1 cellular context compared by ENCODE assay signal in genomic region chr5:111512406-111513174, GRCh38.
A peak's percentile ranks its signal among the peaks of the same experiment; 100 is the strongest.
TF ChIP-seq lines count a peak whose summit lies in the region.

A gene with protein sequence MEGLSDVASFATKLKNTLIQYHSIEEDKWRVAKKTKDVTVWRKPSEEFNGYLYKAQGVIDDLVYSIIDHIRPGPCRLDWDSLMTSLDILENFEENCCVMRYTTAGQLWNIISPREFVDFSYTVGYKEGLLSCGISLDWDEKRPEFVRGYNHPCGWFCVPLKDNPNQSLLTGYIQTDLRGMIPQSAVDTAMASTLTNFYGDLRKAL (minus strand): TSS chr5:111512535. CDS start chr5:111507433, 5,102 bp downstream.

TF ChIP-seq in GM12878, 131 proteins besides CTCF, POLR2A, EP300 and RAD21 (continued from another document and continues in another):
- TF ChIP-seq, protein P1, sequence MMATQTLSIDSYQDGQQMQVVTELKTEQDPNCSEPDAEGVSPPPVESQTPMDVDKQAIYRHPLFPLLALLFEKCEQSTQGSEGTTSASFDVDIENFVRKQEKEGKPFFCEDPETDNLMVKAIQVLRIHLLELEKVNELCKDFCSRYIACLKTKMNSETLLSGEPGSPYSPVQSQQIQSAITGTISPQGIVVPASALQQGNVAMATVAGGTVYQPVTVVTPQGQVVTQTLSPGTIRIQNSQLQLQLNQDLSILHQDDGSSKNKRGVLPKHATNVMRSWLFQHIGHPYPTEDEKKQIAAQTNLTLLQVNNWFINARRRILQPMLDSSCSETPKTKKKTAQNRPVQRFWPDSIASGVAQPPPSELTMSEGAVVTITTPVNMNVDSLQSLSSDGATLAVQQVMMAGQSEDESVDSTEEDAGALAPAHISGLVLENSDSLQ (IDR thresholded peaks at IDR 0.05), result peak; percentile 51
- TF ChIP-seq NFXL1 (IDR thresholded peaks at IDR 0.05; ENCODE audit: borderline replicate concordance), result no peak
- TF ChIP-seq RB1 (IDR thresholded peaks at IDR 0.05; ENCODE audit: borderline replicate concordance), result peak; percentile 11; the same call in 1 of the 2 replicates
- TF ChIP-seq BRCA1 (IDR thresholded peaks at IDR 0.05; ENCODE audit: low read depth, low read length), result no peak
- 0 out of 2 replicates have a peak, but pooled peaks have one; percentile 49 for TF ChIP-seq CHD1 (IDR thresholded peaks at IDR 0.05; ENCODE audit: low read depth, low read length)
- TF ChIP-seq, protein P2, sequence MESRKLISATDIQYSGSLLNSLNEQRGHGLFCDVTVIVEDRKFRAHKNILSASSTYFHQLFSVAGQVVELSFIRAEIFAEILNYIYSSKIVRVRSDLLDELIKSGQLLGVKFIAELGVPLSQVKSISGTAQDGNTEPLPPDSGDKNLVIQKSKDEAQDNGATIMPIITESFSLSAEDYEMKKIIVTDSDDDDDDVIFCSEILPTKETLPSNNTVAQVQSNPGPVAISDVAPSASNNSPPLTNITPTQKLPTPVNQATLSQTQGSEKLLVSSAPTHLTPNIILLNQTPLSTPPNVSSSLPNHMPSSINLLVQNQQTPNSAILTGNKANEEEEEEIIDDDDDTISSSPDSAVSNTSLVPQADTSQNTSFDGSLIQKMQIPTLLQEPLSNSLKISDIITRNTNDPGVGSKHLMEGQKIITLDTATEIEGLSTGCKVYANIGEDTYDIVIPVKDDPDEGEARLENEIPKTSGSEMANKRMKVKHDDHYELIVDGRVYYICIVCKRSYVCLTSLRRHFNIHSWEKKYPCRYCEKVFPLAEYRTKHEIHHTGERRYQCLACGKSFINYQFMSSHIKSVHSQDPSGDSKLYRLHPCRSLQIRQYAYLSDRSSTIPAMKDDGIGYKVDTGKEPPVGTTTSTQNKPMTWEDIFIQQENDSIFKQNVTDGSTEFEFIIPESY (IDR thresholded peaks at IDR 0.05), result 0 out of 2 replicates have a peak, but pooled peaks have one; percentile 7
- no peak for TF ChIP-seq EZH2 (IDR thresholded peaks at IDR 0.05; ENCODE audit: borderline replicate concordance, control insufficient read depth, low read depth, low read length)
- TF ChIP-seq BACH1 (IDR thresholded peaks at IDR 0.05; ENCODE audit: borderline replicate concordance), result peak; percentile 69
- no peak for TF ChIP-seq FOXM1 (IDR thresholded peaks at IDR 0.05; ENCODE audit: low read depth, low read length)
- peak; percentile 81; the same call in 2 of the 3 replicates for TF ChIP-seq POU2F2 (IDR thresholded peaks at IDR 0.05; ENCODE audit: borderline replicate concordance, low read depth, low read length)
- TF ChIP-seq CBX5 (IDR thresholded peaks at IDR 0.05; ENCODE audit: low read depth), result no peak
- TF ChIP-seq CBFB (IDR thresholded peaks at IDR 0.05; ENCODE audit: low read depth), result no peak
- TF ChIP-seq, protein P3, sequence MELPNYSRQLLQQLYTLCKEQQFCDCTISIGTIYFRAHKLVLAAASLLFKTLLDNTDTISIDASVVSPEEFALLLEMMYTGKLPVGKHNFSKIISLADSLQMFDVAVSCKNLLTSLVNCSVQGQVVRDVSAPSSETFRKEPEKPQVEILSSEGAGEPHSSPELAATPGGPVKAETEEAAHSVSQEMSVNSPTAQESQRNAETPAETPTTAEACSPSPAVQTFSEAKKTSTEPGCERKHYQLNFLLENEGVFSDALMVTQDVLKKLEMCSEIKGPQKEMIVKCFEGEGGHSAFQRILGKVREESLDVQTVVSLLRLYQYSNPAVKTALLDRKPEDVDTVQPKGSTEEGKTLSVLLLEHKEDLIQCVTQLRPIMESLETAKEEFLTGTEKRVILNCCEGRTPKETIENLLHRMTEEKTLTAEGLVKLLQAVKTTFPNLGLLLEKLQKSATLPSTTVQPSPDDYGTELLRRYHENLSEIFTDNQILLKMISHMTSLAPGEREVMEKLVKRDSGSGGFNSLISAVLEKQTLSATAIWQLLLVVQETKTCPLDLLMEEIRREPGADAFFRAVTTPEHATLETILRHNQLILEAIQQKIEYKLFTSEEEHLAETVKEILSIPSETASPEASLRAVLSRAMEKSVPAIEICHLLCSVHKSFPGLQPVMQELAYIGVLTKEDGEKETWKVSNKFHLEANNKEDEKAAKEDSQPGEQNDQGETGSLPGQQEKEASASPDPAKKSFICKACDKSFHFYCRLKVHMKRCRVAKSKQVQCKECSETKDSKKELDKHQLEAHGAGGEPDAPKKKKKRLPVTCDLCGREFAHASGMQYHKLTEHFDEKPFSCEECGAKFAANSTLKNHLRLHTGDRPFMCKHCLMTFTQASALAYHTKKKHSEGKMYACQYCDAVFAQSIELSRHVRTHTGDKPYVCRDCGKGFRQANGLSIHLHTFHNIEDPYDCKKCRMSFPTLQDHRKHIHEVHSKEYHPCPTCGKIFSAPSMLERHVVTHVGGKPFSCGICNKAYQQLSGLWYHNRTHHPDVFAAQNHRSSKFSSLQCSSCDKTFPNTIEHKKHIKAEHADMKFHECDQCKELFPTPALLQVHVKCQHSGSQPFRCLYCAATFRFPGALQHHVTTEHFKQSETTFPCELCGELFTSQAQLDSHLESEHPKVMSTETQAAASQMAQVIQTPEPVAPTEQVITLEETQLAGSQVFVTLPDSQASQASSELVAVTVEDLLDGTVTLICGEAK (IDR thresholded peaks at IDR 0.05; ENCODE audit: borderline replicate concordance), result no peak
- TF ChIP-seq BHLHE40 (IDR thresholded peaks at IDR 0.05; ENCODE audit: borderline replicate concordance in 1 of 2, low read depth in 2 of 2, low read length in 1 of 2), result peak; percentile 55 to 82; a peak in 3 of 4 replicates
- TF ChIP-seq, protein P4, sequence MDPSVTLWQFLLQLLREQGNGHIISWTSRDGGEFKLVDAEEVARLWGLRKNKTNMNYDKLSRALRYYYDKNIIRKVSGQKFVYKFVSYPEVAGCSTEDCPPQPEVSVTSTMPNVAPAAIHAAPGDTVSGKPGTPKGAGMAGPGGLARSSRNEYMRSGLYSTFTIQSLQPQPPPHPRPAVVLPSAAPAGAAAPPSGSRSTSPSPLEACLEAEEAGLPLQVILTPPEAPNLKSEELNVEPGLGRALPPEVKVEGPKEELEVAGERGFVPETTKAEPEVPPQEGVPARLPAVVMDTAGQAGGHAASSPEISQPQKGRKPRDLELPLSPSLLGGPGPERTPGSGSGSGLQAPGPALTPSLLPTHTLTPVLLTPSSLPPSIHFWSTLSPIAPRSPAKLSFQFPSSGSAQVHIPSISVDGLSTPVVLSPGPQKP (IDR thresholded peaks at IDR 0.05; ENCODE audit: low read depth, low read length), result no peak
- TF ChIP-seq BCL11A (IDR thresholded peaks at IDR 0.05; ENCODE audit: low read depth, low read length), result no peak
- peak; percentile 79; the same call in 1 of the 2 replicates for TF ChIP-seq ATF7 (IDR thresholded peaks at IDR 0.05; ENCODE audit: low read depth)
- TF ChIP-seq, protein P5, sequence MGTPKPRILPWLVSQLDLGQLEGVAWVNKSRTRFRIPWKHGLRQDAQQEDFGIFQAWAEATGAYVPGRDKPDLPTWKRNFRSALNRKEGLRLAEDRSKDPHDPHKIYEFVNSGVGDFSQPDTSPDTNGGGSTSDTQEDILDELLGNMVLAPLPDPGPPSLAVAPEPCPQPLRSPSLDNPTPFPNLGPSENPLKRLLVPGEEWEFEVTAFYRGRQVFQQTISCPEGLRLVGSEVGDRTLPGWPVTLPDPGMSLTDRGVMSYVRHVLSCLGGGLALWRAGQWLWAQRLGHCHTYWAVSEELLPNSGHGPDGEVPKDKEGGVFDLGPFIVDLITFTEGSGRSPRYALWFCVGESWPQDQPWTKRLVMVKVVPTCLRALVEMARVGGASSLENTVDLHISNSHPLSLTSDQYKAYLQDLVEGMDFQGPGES (IDR thresholded peaks at IDR 0.05), result no peak
- no peak for TF ChIP-seq CBX3 (IDR thresholded peaks at IDR 0.05; ENCODE audit: borderline replicate concordance, low read depth)
- peak; percentile 90; the same call in 1 of the 2 replicates for TF ChIP-seq SREBF1 (IDR thresholded peaks at IDR 0.05; ENCODE audit: low read length)
- no peak for TF ChIP-seq KDM1A (IDR thresholded peaks at IDR 0.05; ENCODE audit: borderline replicate concordance)
- TF ChIP-seq CHD2 (IDR thresholded peaks at IDR 0.05; ENCODE audit: borderline replicate concordance, low read depth, low read length), result peak; percentile 80; the same call in 1 of the 2 replicates
- no peak for TF ChIP-seq JUND (IDR thresholded peaks at IDR 0.05; ENCODE audit: low read depth, low read length)
- TF ChIP-seq NR2C1 (IDR thresholded peaks at IDR 0.05), result 0 out of 2 replicates have a peak, but pooled peaks have one; percentile 68
- peak; percentile 65 for TF ChIP-seq ZNF687 (IDR thresholded peaks at IDR 0.05)
- TF ChIP-seq, protein P6, sequence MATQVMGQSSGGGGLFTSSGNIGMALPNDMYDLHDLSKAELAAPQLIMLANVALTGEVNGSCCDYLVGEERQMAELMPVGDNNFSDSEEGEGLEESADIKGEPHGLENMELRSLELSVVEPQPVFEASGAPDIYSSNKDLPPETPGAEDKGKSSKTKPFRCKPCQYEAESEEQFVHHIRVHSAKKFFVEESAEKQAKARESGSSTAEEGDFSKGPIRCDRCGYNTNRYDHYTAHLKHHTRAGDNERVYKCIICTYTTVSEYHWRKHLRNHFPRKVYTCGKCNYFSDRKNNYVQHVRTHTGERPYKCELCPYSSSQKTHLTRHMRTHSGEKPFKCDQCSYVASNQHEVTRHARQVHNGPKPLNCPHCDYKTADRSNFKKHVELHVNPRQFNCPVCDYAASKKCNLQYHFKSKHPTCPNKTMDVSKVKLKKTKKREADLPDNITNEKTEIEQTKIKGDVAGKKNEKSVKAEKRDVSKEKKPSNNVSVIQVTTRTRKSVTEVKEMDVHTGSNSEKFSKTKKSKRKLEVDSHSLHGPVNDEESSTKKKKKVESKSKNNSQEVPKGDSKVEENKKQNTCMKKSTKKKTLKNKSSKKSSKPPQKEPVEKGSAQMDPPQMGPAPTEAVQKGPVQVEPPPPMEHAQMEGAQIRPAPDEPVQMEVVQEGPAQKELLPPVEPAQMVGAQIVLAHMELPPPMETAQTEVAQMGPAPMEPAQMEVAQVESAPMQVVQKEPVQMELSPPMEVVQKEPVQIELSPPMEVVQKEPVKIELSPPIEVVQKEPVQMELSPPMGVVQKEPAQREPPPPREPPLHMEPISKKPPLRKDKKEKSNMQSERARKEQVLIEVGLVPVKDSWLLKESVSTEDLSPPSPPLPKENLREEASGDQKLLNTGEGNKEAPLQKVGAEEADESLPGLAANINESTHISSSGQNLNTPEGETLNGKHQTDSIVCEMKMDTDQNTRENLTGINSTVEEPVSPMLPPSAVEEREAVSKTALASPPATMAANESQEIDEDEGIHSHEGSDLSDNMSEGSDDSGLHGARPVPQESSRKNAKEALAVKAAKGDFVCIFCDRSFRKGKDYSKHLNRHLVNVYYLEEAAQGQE (IDR thresholded peaks at IDR 0.05; ENCODE audit: low read depth, low read length), result no peak; the same call in 1 of the 2 replicates
- TF ChIP-seq HCFC1 (IDR thresholded peaks at IDR 0.05; ENCODE audit: low read length), result peak; percentile 28; the same call in 1 of the 2 replicates
- TF ChIP-seq E4F1 (IDR thresholded peaks at IDR 0.05; ENCODE audit: borderline replicate concordance, partially characterized antibody), result peak; percentile 96
- no peak for TF ChIP-seq TCF12 (IDR thresholded peaks at IDR 0.05; ENCODE audit: low read depth, low read length)
- 0 out of 2 replicates have a peak, but pooled peaks have one; percentile 53 for TF ChIP-seq MTA2 (IDR thresholded peaks at IDR 0.05; ENCODE audit: low read depth)
- TF ChIP-seq KLF5 (IDR thresholded peaks at IDR 0.05; ENCODE audit: partially characterized antibody), result no peak
- no peak for TF ChIP-seq STAT3 (IDR thresholded peaks at IDR 0.05; ENCODE audit: low read depth, low read length)
